ENCODE assay signal across 21 cellular contexts in genomic region chr6:72505446-72505845, GRCh38.
"Had no signal": no experiment of that assay in that cellular context is flagged by ENCODE, and none has a peak within 500 bp of the region (broad histone marks: within the 10 kb centered on the region; RNA-seq: fewer than 3 reads in every experiment).

No MANE protein-coding gene starts in this region.

- H3K36me3 ChIP-seq: left lung, lower lobe of right lung, ovary, right atrium auricular region, right lobe of liver, stomach, thyroid gland, transverse colon, upper lobe of left lung, vagina had no signal

- H3K4me1 ChIP-seq: left lung, lower lobe of right lung, right atrium auricular region, right lobe of liver, stomach, testis, thyroid gland, transverse colon, upper lobe of left lung, vagina had no signal

- ATAC-seq: left colon; left lung; lower lobe of right lung; natural killer cell; right lobe of liver; stimulated activated naive B cell treated with anti-CD40 and anti-IgM and Interleukin-4, amounts not matched to agents 10 μg/mL and 1 μg/mL and 100 μg/mL, for 72 hours; stimulated activated naive CD8-positive, alpha-beta T cell treated with anti-CD3 and anti-CD28 coated beads, Interleukin-15, Interleukin-2, amounts not matched to agents 100 U/mL and 50 U/mL, for 24 hours had no signal

- DNase-seq: kidney; left colon; left lung; lower lobe of right lung; mesendoderm; naive B cell; natural killer cell; ovary; right lobe of liver; stimulated activated CD4-positive, alpha-beta T cell treated with anti-CD3 and anti-CD28 coated beads, Interleukin-2, amount 100 ng/mL, for 24 hours; stimulated activated CD4-positive, alpha-beta T cell treated with anti-CD3 and anti-CD28 coated beads, Interleukin-4, amount 100 ng/mL, for 1 hour; stimulated activated naive B cell treated with anti-CD40 and anti-IgM and Interleukin-4, amounts not matched to agents 10 μg/mL and 1 μg/mL and 100 μg/mL, for 72 hours; stimulated activated naive CD8-positive, alpha-beta T cell treated with anti-CD3 and anti-CD28 coated beads, Interleukin-15, Interleukin-2, amounts not matched to agents 100 U/mL and 50 U/mL, for 24 hours; stomach; testis; thyroid gland; transverse colon; upper lobe of left lung had no signal

- H3K4me3 ChIP-seq: left lung, lower lobe of right lung, ovary, right atrium auricular region, right lobe of liver, smooth muscle cell, stomach, testis, thyroid gland, transverse colon, upper lobe of left lung, vagina had no signal

- H3K9me3 ChIP-seq: left lung, lower lobe of right lung, ovary, right atrium auricular region, right lobe of liver, stomach, testis, thyroid gland, transverse colon, upper lobe of left lung, vagina had no signal

- H3K27ac ChIP-seq: left lung, lower lobe of right lung, ovary, right atrium auricular region, right lobe of liver, stomach, testis, thyroid gland, transverse colon, upper lobe of left lung, vagina had no signal

- H3K27me3 ChIP-seq: left lung, ovary, right atrium auricular region, right lobe of liver, stomach, testis, thyroid gland, transverse colon, upper lobe of left lung, vagina had no signal

- H3K4me2 ChIP-seq: smooth muscle cell had no signal
